ENCODE assay signal across 13 cellular contexts in the genomic region with DNA sequence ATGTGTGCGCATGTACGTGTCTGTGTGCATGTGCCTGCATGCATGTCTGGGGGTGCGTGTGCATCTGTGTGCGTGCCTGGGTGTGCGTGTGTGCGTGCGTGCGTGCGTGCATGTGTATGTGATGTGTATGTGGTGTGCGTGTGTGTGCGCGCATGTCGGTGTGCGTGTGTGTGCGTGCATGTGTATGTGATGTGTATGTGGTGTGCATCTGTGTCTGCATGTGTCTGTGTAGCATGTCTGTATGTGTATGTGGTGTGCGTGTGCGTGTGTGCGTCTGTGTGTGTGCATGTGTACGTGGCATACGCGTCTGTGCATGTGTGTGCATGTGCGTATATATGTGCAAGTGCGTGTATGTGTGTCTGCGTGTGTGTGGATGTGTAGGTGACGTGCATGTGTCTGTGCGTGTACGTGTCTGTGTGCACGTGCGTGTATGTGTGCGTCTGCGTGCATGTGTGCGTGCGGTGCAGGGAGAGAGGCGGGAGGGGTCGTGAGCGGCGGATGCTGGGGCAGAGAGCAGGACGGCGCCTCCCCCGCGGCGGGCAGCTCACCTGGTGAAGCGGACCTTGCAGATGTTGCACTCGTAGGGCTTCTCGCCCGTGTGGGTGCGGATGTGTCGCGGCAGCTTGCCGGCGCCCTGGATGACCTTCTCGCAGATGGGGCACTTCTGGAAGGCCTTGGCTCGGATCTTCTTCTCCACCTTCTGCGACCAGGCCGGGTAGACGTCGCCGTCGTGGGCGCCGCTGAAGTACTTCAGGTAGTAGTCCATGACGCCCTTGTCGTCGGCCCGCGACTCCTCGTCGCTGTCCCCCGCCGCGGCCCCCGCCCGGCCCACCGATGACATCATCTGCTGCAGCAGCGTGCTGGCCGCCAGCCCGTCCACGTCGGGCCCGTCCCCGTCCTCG. TPM values are rescaled to one million over a fixed set of nuclear protein-coding genes. Genes with fewer than 3 reads are reported as not detected.
A peak's percentile ranks its signal among the peaks of the same experiment; 100 is the strongest.
DNase-seq lines count a peak whose midpoint lies in the region; ATAC-seq, FAIRE-seq and TF ChIP-seq lines count a peak whose summit lies in the region.
"Had no signal": no experiment of that assay in that cellular context is flagged by ENCODE, and none has a peak within 500 bp of the region (broad histone marks: within the 10 kb centered on the region; RNA-seq: fewer than 3 reads in every experiment).

No MANE protein-coding gene starts in this region.

- CTCF ChIA-PET in GM10248 (lab: Yijun Ruan, JAX): no interaction called here

- no peaks in the 10 kb centered on the region for H3K27me3 ChIP-seq in right cardiac atrium (ENCODE audit: control insufficient read depth, insufficient read depth)
- no peaks in the 10 kb centered on the region for H3K27me3 ChIP-seq in bronchial epithelial cell (ENCODE audit: control insufficient read depth, insufficient read depth, low read length)
- H3K27me3 ChIP-seq in mesendoderm (ENCODE audit: insufficient read depth, low read length, poor library complexity): no peaks in the 10 kb centered on the region
- H3K27me3 ChIP-seq: ovary had no signal

- no peak overlapping the region for H3K9ac ChIP-seq in mesendoderm (ENCODE audit: low read length)

- TF ChIP-seq CTCF in bronchial epithelial cell (IDR thresholded peaks at IDR 0.05; ENCODE audit: insufficient read depth, low read length, severe bottlenecking): no peak
- TF ChIP-seq CTCF in mucosa of descending colon (IDR thresholded peaks at IDR 0.05): no peak
- no peak for TF ChIP-seq CTCF in GM10248 (IDR thresholded peaks at IDR 0.05; ENCODE audit: control extremely low read depth, extremely low read depth, low read depth, missing control alignments)

- H3K79me2 ChIP-seq in mesendoderm (ENCODE audit: control insufficient read depth, insufficient read depth, low read length): peaks cover 46% of the 10 kb centered on the region

- POLR2A ChIA-PET in GM10248 (lab: Yijun Ruan, JAX): no interaction called here

- H2BK5ac ChIP-seq in mesendoderm (ENCODE audit: low read length): no peak overlapping the region

- 91% methylated on average over 82 of the region's 82 CpGs for WGBS in right cardiac atrium
- no CpG with 5 or more reads among the region's 82 CpGs for WGBS in mesendoderm (ENCODE audit: extremely low coverage, insufficient coverage, low lambda C conversion rate)

- no peak overlapping the region for H3K4me3 ChIP-seq in right cardiac atrium (ENCODE audit: low read length)
- H3K4me3 ChIP-seq in bronchial epithelial cell (ENCODE audit: low read depth, low read length): no peak overlapping the region
- no peak overlapping the region for H3K4me3 ChIP-seq in mucosa of descending colon
- H3K4me3 ChIP-seq in mesendoderm (ENCODE audit: low read length): no peak overlapping the region
- H3K4me3 ChIP-seq: ovary had no signal

- H3K23ac ChIP-seq in mesendoderm (ENCODE audit: low read length): no peak overlapping the region

- peaks cover 23% of the 10 kb centered on the region for H3K79me1 ChIP-seq in mesendoderm (ENCODE audit: low read length)

- no peak overlapping the region for H2BK15ac ChIP-seq in mesendoderm (replicated peaks; ENCODE audit: low read depth)

- H3K4ac ChIP-seq in mesendoderm (ENCODE audit: low read depth, low read length): no peak overlapping the region

- no peak for ATAC-seq in right cardiac atrium
- ATAC-seq in Right ventricle myocardium superior (ENCODE audit: poor library complexity): no peak
- peak; percentile 14 for ATAC-seq in mucosa of descending colon

- H2AK5ac ChIP-seq in mesendoderm (ENCODE audit: low read length): no peak overlapping the region

- intact Hi-C loops in right cardiac atrium (cut with DNase I): no loop called here
- intact Hi-C loops in Right ventricle myocardium superior (cut with DNase I): no loop called here
- intact Hi-C loops in mucosa of descending colon (cut with DNase I, micrococcal nuclease): no loop called here

- DNase-seq in right cardiac atrium (peak in 2 of 3 donors; percentile 62 to 71), Right ventricle myocardium superior (no peak), bronchial epithelial cell (ENCODE audit: low read depth) (no peak), mucosa of descending colon (peak; percentile 61 to 79 (median 76)), urothelium cell line (ENCODE audit: low spot score) (no peak), DMS 273 (lab: John Stamatoyannopoulos, UW; ENCODE audit: unreplicated experiment) (no peak), GM10248 (ENCODE audit: extremely low spot score) (no peak), mesendoderm (no peak)
- DNase-seq: activated T-cell treated with anti-CD3 and anti-CD28 coated beads, Interleukin-2, amount 50 U/mL, for 1 hour; GDM1; NCI-H2171 had no signal

- H3K9me3 ChIP-seq in right cardiac atrium (ENCODE audit: control insufficient read depth, low read length) (no peaks in the 10 kb centered on the region), mucosa of descending colon (no peaks in the 10 kb centered on the region)
- H3K9me3 ChIP-seq: ovary had no signal

- H3K27ac ChIP-seq in right cardiac atrium (ENCODE audit: low read length): no peak overlapping the region
- H3K27ac ChIP-seq in mesendoderm (ENCODE audit: low read depth, low read length): no peak overlapping the region
- H3K27ac ChIP-seq: ovary had no signal

- H2BK120ac ChIP-seq in mesendoderm (ENCODE audit: low read depth, low read length): no peak overlapping the region

- no peak overlapping the region for H3K18ac ChIP-seq in mesendoderm (ENCODE audit: low read length)

- no peak overlapping the region for H3K4me2 ChIP-seq in mesendoderm (ENCODE audit: low read length)

- peaks cover 36% of the 10 kb centered on the region for H3K36me3 ChIP-seq in bronchial epithelial cell (ENCODE audit: control insufficient read depth, insufficient read depth, low read length)
- peaks cover 12% of the 10 kb centered on the region for H3K36me3 ChIP-seq in mucosa of descending colon (ENCODE audit: low read depth)
- peaks cover 8% of the 10 kb centered on the region for H3K36me3 ChIP-seq in mesendoderm (ENCODE audit: control insufficient read depth, insufficient read depth, low read length)
- H3K36me3 ChIP-seq: ovary had no signal

- no peak overlapping the region for H4K5ac ChIP-seq in mesendoderm (ENCODE audit: low read length)

- no peak overlapping the region for H4K8ac ChIP-seq in mesendoderm (ENCODE audit: low read depth, low read length)

- H3K4me1 ChIP-seq in right cardiac atrium (ENCODE audit: control insufficient read depth, insufficient read depth, low read length) (peaks cover 8% of the 10 kb centered on the region), mucosa of descending colon (ENCODE audit: low read depth) (peaks cover 66% of the 10 kb centered on the region), mesendoderm (ENCODE audit: control insufficient read depth, low read depth, low read length) (no peaks in the 10 kb centered on the region)

- peak; percentile 99 for FAIRE-seq in bronchial epithelial cell (lab: Jason Lieb, UNC)
- FAIRE-seq in urothelium cell line (lab: Jason Lieb, UNC): peak; percentile 95
- FAIRE-seq: TTC549 had no signal

- H3K56ac ChIP-seq in mesendoderm (ENCODE audit: low read length): no peak overlapping the region

RNA-seq across cellular contexts. Expression of a gene that starts 13.0 kb away (rescaled TPM):
- total RNA-seq in right cardiac atrium (10 to 100 TPM; 28.6 to 32.6 (median 31.6) TPM), Right ventricle myocardium superior (31.4 TPM), bronchial epithelial cell (15.3 and 29.2 TPM in 2 replicates), mucosa of descending colon (100 to 1,000 TPM; 104 to 115 (median 112) TPM)
- polyA plus RNA-seq in right cardiac atrium: 17.5 TPM
- polyA plus RNA-seq in mesendoderm (2013, experiment 1 of 2): 8.8 TPM
- polyA plus RNA-seq in mesendoderm (2013, experiment 2 of 2): 8.8 TPM

RNA-seq across cellular contexts. Expression of a gene that starts 46.1 kb away (rescaled TPM):
- 10 to 100 TPM; 11.9 to 13.1 (median 12.5) TPM for total RNA-seq in right cardiac atrium
- 9.6 TPM for polyA plus RNA-seq in right cardiac atrium
- total RNA-seq in Right ventricle myocardium superior: 16.7 TPM
- 10.0 and 24.2 TPM in 2 replicates for total RNA-seq in bronchial epithelial cell
- 10 to 100 TPM; 27.4 to 44.6 (median 29.5) TPM for total RNA-seq in mucosa of descending colon
- polyA plus RNA-seq in mesendoderm (2013, experiment 1 of 2): 63.4 TPM
- polyA plus RNA-seq in mesendoderm (2013, experiment 2 of 2): 63.3 TPM

Comparison
In these comparisons a context has a peak if more than half of its experiments do, and no peak if none do; other contexts are left out.
1. DNase-seq: peak in right cardiac atrium (2 of 3) and mucosa of descending colon (3 of 3); none in Right ventricle myocardium superior (single experiment), bronchial epithelial cell (single experiment), urothelium cell line (single experiment), DMS 273 (single experiment), GM10248 (single experiment) and mesendoderm (single experiment).